In genomic region chr12:67804168-67804567, GRCh38 we compare ENCODE assay signal across 10 cellular contexts.
DNase-seq lines count a peak whose midpoint lies in the region; ATAC-seq, FAIRE-seq and TF ChIP-seq lines count a peak whose summit lies in the region.
"Had no signal": no experiment of that assay in that cellular context is flagged by ENCODE, and none has a peak within 500 bp of the region (broad histone marks: within the 10 kb centered on the region; RNA-seq: fewer than 3 reads in every experiment).

No MANE protein-coding gene starts in this region.

- WGBS in lower leg skin, 2 donors, result 23% methylated on average over 1 of the region's 1 CpG

- TF ChIP-seq POLR2A in GM12891 (IDR thresholded peaks at IDR 0.05; ENCODE audit: low read depth, low read length) (no peak), lower leg skin (IDR thresholded peaks at IDR 0.05) (no peak)

- H3K4me3 ChIP-seq in lower leg skin (ENCODE audit: low read depth, poor library complexity, severe bottlenecking) (no peak overlapping the region), kidney (ENCODE audit: low read length in 2 of 2) (no peak overlapping the region)

- no peaks in the 10 kb centered on the region for H3K36me3 ChIP-seq in kidney (ENCODE audit: control insufficient read depth in 1 of 2, insufficient read depth in 2 of 2, low read length in 2 of 2)

- ATAC-seq in HG02798 (IDR thresholded peaks at IDR 0.05; ENCODE audit: poor library complexity, unreplicated experiment), result peak; percentile 66

- no peak for DNase-seq in GM12891 (ENCODE audit: insufficient read length, low spot score)
- DNase-seq in activated CD4-positive, alpha-beta T cell treated with anti-CD3 and anti-CD28 coated beads, Interleukin-2, amount 50 U/mL, for 1 hour, result peak; percentile 20
- peak; percentile 21 for DNase-seq in stimulated activated CD4-positive, alpha-beta T cell treated with anti-CD3 and anti-CD28 coated beads, Interleukin-12 subunit alpha, Interleukin-12 subunit beta, amount 100 ng/mL, for 4 hours
- no peak for DNase-seq in lower leg skin (ENCODE audit: low spot score in 2 of 2)
- DNase-seq in kidney, result no peak
- DNase-seq in NCI-H187 (lab: John Stamatoyannopoulos, UW), result no peak
- DNase-seq in RKO (ENCODE audit: low spot score), result no peak

- H3K9me3 ChIP-seq in kidney (ENCODE audit: control insufficient read depth in 1 of 2, low read length in 2 of 2), result no peaks in the 10 kb centered on the region

- intact Hi-C loops in lower leg skin (cut with DNase I; ENCODE audit: low total_unique reads) (no loop called here), kidney (cut with DNase I) (no loop called here)

- H3K27ac ChIP-seq in kidney (ENCODE audit: low read depth in 2 of 2, low read length in 2 of 2), result no peak overlapping the region
- H3K27ac ChIP-seq: parathyroid adenoma had no signal

- no peaks in the 10 kb centered on the region for H3K4me1 ChIP-seq in kidney (ENCODE audit: control insufficient read depth in 1 of 2, insufficient read depth in 1 of 2, low read depth in 1 of 2, low read length in 2 of 2)
- H3K4me1 ChIP-seq: parathyroid adenoma had no signal

- FAIRE-seq in GM12891 (lab: Jason Lieb, UNC), result peak; percentile 66
- no peak for FAIRE-seq in kidney (lab: Jason Lieb, UNC)
- FAIRE-seq: H1 had no signal

- H3K9ac ChIP-seq in kidney (ENCODE audit: low read length in 2 of 2), result no peak overlapping the region
- H3K9ac ChIP-seq: parathyroid adenoma had no signal

- TF ChIP-seq CTCF in lower leg skin (IDR thresholded peaks at IDR 0.05), result no peak
- no peak for TF ChIP-seq CTCF in kidney (IDR thresholded peaks at IDR 0.05; ENCODE audit: borderline replicate concordance, extremely low read depth, insufficient read depth)

TF ChIP-seq in GM12891, 5 proteins besides CTCF, POLR2A, EP300 and RAD21:
- TF ChIP-seq SPI1 (IDR thresholded peaks at IDR 0.05; ENCODE audit: low read depth, low read length) (0 out of 2 replicates have a peak, but pooled peaks have one; percentile 9), POLR2AphosphoS5 (IDR thresholded peaks at IDR 0.05; ENCODE audit: low read depth, low read length) (no peak)

Comparison
In these comparisons a context has a peak if more than half of its experiments do, and no peak if none do; other contexts are left out.
1. DNase-seq: peak in activated CD4-positive, alpha-beta T cell treated with anti-CD3 and anti-CD28 coated beads, Interleukin-2, amount 50 U/mL, for 1 hour (single experiment) and stimulated activated CD4-positive, alpha-beta T cell treated with anti-CD3 and anti-CD28 coated beads, Interleukin-12 subunit alpha, Interleukin-12 subunit beta, amount 100 ng/mL, for 4 hours (single experiment); none in GM12891 (single experiment), lower leg skin (0 of 2), kidney (single experiment), NCI-H187 (0 of 2) and RKO (single experiment).